In genomic region chr1:61042679-61043009, GRCh38 we compare ENCODE assay signal across 9 cellular contexts. TPM values are rescaled to one million over a fixed set of nuclear protein-coding genes. Genes with fewer than 3 reads are reported as not detected.
A peak's percentile ranks its signal among the peaks of the same experiment; 100 is the strongest.
DNase-seq lines count a peak whose midpoint lies in the region; ATAC-seq, FAIRE-seq and TF ChIP-seq lines count a peak whose summit lies in the region.
"Had no signal": no experiment of that assay in that cellular context is flagged by ENCODE, and none has a peak within 500 bp of the region (broad histone marks: within the 10 kb centered on the region; RNA-seq: fewer than 3 reads in every experiment).

No MANE protein-coding gene starts in this region.

- ATAC-seq in activated naive CD8-positive, alpha-beta T cell treated with anti-CD3 and anti-CD28 coated beads, Interleukin-2, amount 50 U/mL, for 24 hours = no peak
- ATAC-seq in upper lobe of left lung (ENCODE audit: low FRiP score in 2 of 2) (no peak), HG03175 (IDR thresholded peaks at IDR 0.05; ENCODE audit: unreplicated experiment) (no peak)

- peaks cover 4% of the 10 kb centered on the region for H3K4me1 Mint-ChIP-seq in activated naive CD8-positive, alpha-beta T cell (ENCODE audit: low read depth)
- no peaks in the 10 kb centered on the region for H3K4me1 Mint-ChIP-seq in activated naive CD8-positive, alpha-beta T cell treated with anti-CD3 and anti-CD28 coated beads, Interleukin-2, amount 50 U/mL, for 24 hours

- peak overlapping the region; percentile 69 to 87 (median 74) for H3K27ac ChIP-seq in upper lobe of left lung

- no peaks in the 10 kb centered on the region for H3K9me3 ChIP-seq in mononuclear cell (ENCODE audit: low read depth, low read length)
- no peaks in the 10 kb centered on the region for H3K9me3 ChIP-seq in upper lobe of left lung

- peaks cover 2% of the 10 kb centered on the region for H3K36me3 Mint-ChIP-seq in activated naive CD8-positive, alpha-beta T cell
- no peaks in the 10 kb centered on the region for H3K36me3 Mint-ChIP-seq in activated naive CD8-positive, alpha-beta T cell treated with anti-CD3 and anti-CD28 coated beads, Interleukin-2, amount 50 U/mL, for 24 hours (ENCODE audit: low read depth)

- no peak for TF ChIP-seq POLR2A in upper lobe of left lung (IDR thresholded peaks at IDR 0.05)

- H3K4me1 ChIP-seq in mononuclear cell (ENCODE audit: insufficient read depth, low read length) = peaks cover 12% of the 10 kb centered on the region
- peaks cover 3 to 17% (median 6%) of the 10 kb centered on the region in 4 donors for H3K4me1 ChIP-seq in upper lobe of left lung

- 39 to 40% methylated on average over 12 to 13 of the region's 16 CpGs for WGBS in upper lobe of left lung, 2 donors

- peak overlapping the region; percentile 50 for H3K4me3 ChIP-seq in bronchial epithelial cell (ENCODE audit: low read depth, low read length)
- peak overlapping the region; percentile 32 for H3K4me3 ChIP-seq in mononuclear cell (ENCODE audit: low read length)
- peak overlapping the region; percentile 38 to 60 (median 52) for H3K4me3 ChIP-seq in upper lobe of left lung

- H3K27ac Mint-ChIP-seq in activated naive CD8-positive, alpha-beta T cell = no peak overlapping the region
- no peak overlapping the region for H3K27ac Mint-ChIP-seq in activated naive CD8-positive, alpha-beta T cell treated with anti-CD3 and anti-CD28 coated beads, Interleukin-2, amount 50 U/mL, for 24 hours

- FAIRE-seq in bronchial epithelial cell (lab: Jason Lieb, UNC) = no peak

- H3K27me3 ChIP-seq in bronchial epithelial cell (ENCODE audit: control insufficient read depth, insufficient read depth, low read length) (no peaks in the 10 kb centered on the region), mononuclear cell (ENCODE audit: insufficient read depth, low read length) (peaks cover 38% of the 10 kb centered on the region), upper lobe of left lung (no peaks in the 10 kb centered on the region)

- DNase-seq in activated naive CD8-positive, alpha-beta T cell treated with anti-CD3 and anti-CD28 coated beads, Interleukin-2, amount 50 U/mL, for 24 hours = no peak
- DNase-seq in bronchial epithelial cell (ENCODE audit: low read depth) (no peak), upper lobe of left lung (no peak), epidermal melanocyte (ENCODE audit: insufficient read length, low spot score) (no peak), globus pallidus (ENCODE audit: low spot score) (no peak)
- DNase-seq: NCI-H345 had no signal

- TF ChIP-seq EP300 in upper lobe of left lung (IDR thresholded peaks at IDR 0.05) = no peak

- peaks cover 24% of the 10 kb centered on the region for H3K27me3 Mint-ChIP-seq in activated naive CD8-positive, alpha-beta T cell
- peaks cover 26% of the 10 kb centered on the region for H3K27me3 Mint-ChIP-seq in activated naive CD8-positive, alpha-beta T cell treated with anti-CD3 and anti-CD28 coated beads, Interleukin-2, amount 50 U/mL, for 24 hours

- H3K9me3 Mint-ChIP-seq in activated naive CD8-positive, alpha-beta T cell (ENCODE audit: low read depth) = no peaks in the 10 kb centered on the region
- no peaks in the 10 kb centered on the region for H3K9me3 Mint-ChIP-seq in activated naive CD8-positive, alpha-beta T cell treated with anti-CD3 and anti-CD28 coated beads, Interleukin-2, amount 50 U/mL, for 24 hours

- H3K36me3 ChIP-seq in bronchial epithelial cell (ENCODE audit: control insufficient read depth, insufficient read depth, low read length) (no peaks in the 10 kb centered on the region), upper lobe of left lung (no peaks in the 10 kb centered on the region)

- H3K4me3 Mint-ChIP-seq in activated naive CD8-positive, alpha-beta T cell = peak overlapping the region; percentile 75
- no peak overlapping the region for H3K4me3 Mint-ChIP-seq in activated naive CD8-positive, alpha-beta T cell treated with anti-CD3 and anti-CD28 coated beads, Interleukin-2, amount 50 U/mL, for 24 hours

- TF ChIP-seq CTCF in bronchial epithelial cell (IDR thresholded peaks at IDR 0.05; ENCODE audit: insufficient read depth, low read length, severe bottlenecking) (no peak), upper lobe of left lung (IDR thresholded peaks at IDR 0.05) (no peak)

RNA-seq across cellular contexts. Expression of gene NFIA, which starts 39.7 kb away (rescaled TPM):
- total RNA-seq in bronchial epithelial cell (7.4 and 11.3 TPM in 2 replicates), mononuclear cell (3.5 TPM), upper lobe of left lung (10 to 100 TPM; 33.5 to 94.3 (median 44.9) TPM)
